Comparison of ENCODE assay signal across 8 cellular contexts in the genomic region with DNA sequence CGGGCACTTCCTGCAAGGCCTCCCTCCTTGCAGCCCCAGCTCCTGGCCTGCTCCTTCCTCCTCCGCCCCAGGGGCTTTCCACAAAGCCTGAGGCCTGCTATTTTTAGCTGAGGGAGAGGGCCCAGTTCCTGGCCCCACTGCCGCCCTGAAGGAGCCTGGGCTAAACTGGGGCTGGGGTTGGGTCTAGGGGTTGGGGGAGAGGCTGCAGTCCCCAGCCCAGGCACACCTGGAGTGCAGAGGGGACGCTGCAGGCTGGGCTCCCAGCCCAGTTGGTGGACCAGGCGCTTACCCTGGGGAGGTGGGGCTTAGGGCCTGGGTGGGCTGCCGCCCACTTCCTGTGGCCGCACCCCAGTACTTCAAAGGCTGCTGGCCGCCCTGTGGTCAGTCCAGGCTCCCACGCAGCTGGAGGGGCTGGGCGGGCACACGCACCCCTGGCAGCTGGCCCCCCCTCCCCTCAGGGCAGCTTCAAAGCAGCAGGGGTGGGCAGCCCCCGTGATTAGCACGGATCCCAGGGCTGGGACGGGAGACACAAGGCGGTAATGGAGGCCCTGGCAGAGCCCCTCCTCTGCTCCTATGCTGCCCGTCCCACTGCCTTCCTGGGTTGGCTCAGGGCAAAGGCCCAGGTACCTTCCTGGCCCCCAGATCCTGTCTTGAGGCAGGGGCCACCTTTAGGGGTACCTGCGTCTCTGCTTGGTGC. TPM values are rescaled to one million over a fixed set of nuclear protein-coding genes. Genes with fewer than 3 reads are reported as not detected.
DNase-seq lines count a peak whose midpoint lies in the region; ATAC-seq, FAIRE-seq and TF ChIP-seq lines count a peak whose summit lies in the region.

No MANE protein-coding gene starts in this region.

- H3K36me3 ChIP-seq in Panc1 (ENCODE audit: control insufficient read depth, insufficient read depth, low read length) (no peaks in the 10 kb centered on the region), heart right ventricle (no peaks in the 10 kb centered on the region)

- CTCF ChIA-PET in Panc1 (lab: Charles Lee), result no interaction called here

- H3K27ac ChIP-seq in Panc1 (ENCODE audit: low read length) (peak overlapping the region; percentile 74), heart right ventricle (peak overlapping the region; percentile 86 to 97 (median 91))

- peak; percentile 18 for DNase-seq in ELR (ENCODE audit: low read depth)
- DNase-seq in Panc1 (ENCODE audit: low read depth, low spot score), result no peak
- DNase-seq in heart right ventricle, result peak; percentile 57 to 66
- DNase-seq in posterior vena cava (ENCODE audit: low spot score), result peak; percentile 78
- DNase-seq in DMS153 (lab: John Stamatoyannopoulos, UW), result no peak
- DNase-seq in RCC 7860 (ENCODE audit: low spot score), result no peak
- no peak for DNase-seq in activated T-cell treated with anti-CD3 and anti-CD28 coated beads for 4 hours

- FAIRE-seq in RCC 7860 (lab: Jason Lieb, UNC), result no peak

- H3K4me1 ChIP-seq in Panc1 (ENCODE audit: control insufficient read depth, insufficient read depth, low read length) (peaks cover 34% of the 10 kb centered on the region), heart right ventricle (peaks cover 38 to 73% (median 59%) of the 10 kb centered on the region in 9 donors)

- peak; percentile 50 for ATAC-seq in Panc1
- peak; percentile 28 to 51 (median 43) for ATAC-seq in heart right ventricle
- no peak for ATAC-seq in HG03469 (IDR thresholded peaks at IDR 0.05; ENCODE audit: unreplicated experiment)

- POLR2A ChIA-PET in Panc1 (lab: Charles Lee), result interaction anchor here (0.5 kb wide), 1 partner anchor 27 kb away, joined by 5 read pairs; no protein-coding TSS in a partner anchor

- WGBS in heart right ventricle, 2 donors, result 15 to 16% methylated on average over 17 of the region's 17 CpGs

- no peak for TF ChIP-seq CTCF in Panc1 (IDR thresholded peaks at IDR 0.05)
- TF ChIP-seq CTCF in heart right ventricle (IDR thresholded peaks at IDR 0.05), result no peak

- H3K9me3 ChIP-seq in Panc1 (ENCODE audit: control insufficient read depth, insufficient read depth, low read depth, low read length) (no peaks in the 10 kb centered on the region), heart right ventricle (no peaks in the 10 kb centered on the region)

- BruUV-seq in Panc1 (replicated peaks; lab: Mats Ljungman, UMichigan), result no TSS peak

- H3K27me3 ChIP-seq in Panc1 (ENCODE audit: control insufficient read depth, insufficient read depth, low read length) (no peaks in the 10 kb centered on the region), heart right ventricle (peaks cover 0 to 12% (median 0%) of the 10 kb centered on the region in 7 donors)

- intact Hi-C loops in Panc1 (cut with micrococcal nuclease; ENCODE audit: unreplicated experiment) (no loop called here), heart right ventricle (cut with DNase I) (no loop called here), posterior vena cava (cut with DNase I) (no loop called here)

- in situ Hi-C loops in Panc1 (cut with HindIII; ENCODE audit: low pct_unique_long_range_greater_than_20kb, low sequenced_read_pairs), result no loop called here

- H3K4me3 ChIP-seq in Panc1 (ENCODE audit: low read depth in 2 of 2, low read length in 2 of 2) (no peak overlapping the region), heart right ventricle (peak overlapping the region in 8 of 10 donors; percentile 14 to 45 (median 36))

RNA-seq across cellular contexts. Expression of a gene that starts 7.1 kb away (rescaled TPM):
- total RNA-seq in Panc1 (2021; ENCODE audit: unreplicated experiment) (not detected), heart right ventricle (not detected), posterior vena cava (not detected)
- polyA plus RNA-seq in Panc1 (2012; ENCODE audit: insufficient read length), result 2.2 TPM
- polyA plus RNA-seq in heart right ventricle, result under 1 TPM; 0.32 to 0.59 TPM

RNA-seq across cellular contexts. Expression of a gene that starts 10.9 kb away (rescaled TPM):
- total RNA-seq in Panc1 (2021; ENCODE audit: unreplicated experiment) (113 TPM), heart right ventricle (10 to 100 TPM; 60.1 to 83.0 (median 72.8) TPM), posterior vena cava (100 to 1,000 TPM; 113 to 132 TPM)
- polyA plus RNA-seq in Panc1 (2012; ENCODE audit: insufficient read length), result 128 TPM
- 100 to 1,000 TPM in 1 of 2 donors, 10 to 100 TPM in 1; 50.6 to 119 TPM for polyA plus RNA-seq in heart right ventricle

RNA-seq across cellular contexts. Expression of a gene that starts 23.2 kb away (rescaled TPM):
- total RNA-seq in Panc1 (2021; ENCODE audit: unreplicated experiment) (15.2 TPM), heart right ventricle (10 to 100 TPM; 10.2 to 25.4 (median 14.7) TPM), posterior vena cava (10 to 100 TPM in 1 of 2 donors, 1 to 10 TPM in 1; 6.8 to 11.9 TPM)
- polyA plus RNA-seq in Panc1 (2012; ENCODE audit: insufficient read length), result 8.3 TPM
- polyA plus RNA-seq in heart right ventricle, result 10 to 100 TPM in 1 of 2 donors, 1 to 10 TPM in 1; 5.6 to 10.3 TPM

RNA-seq across cellular contexts. Expression of a gene that starts 40.7 kb away (rescaled TPM):
- total RNA-seq in Panc1 (2021; ENCODE audit: unreplicated experiment), result 59.5 TPM
- 53.2 TPM for polyA plus RNA-seq in Panc1 (2012; ENCODE audit: insufficient read length)
- total RNA-seq in heart right ventricle, result 10 to 100 TPM; 32.8 to 52.2 (median 38.5) TPM
- 10 to 100 TPM; 19.5 to 23.8 TPM for polyA plus RNA-seq in heart right ventricle
- 10 to 100 TPM; 31.1 to 31.7 TPM for total RNA-seq in posterior vena cava

Comparison
In these comparisons a context has a peak if more than half of its experiments do, and no peak if none do; other contexts are left out.
1. DNase-seq: peak in ELR (single experiment), heart right ventricle (2 of 2) and posterior vena cava (single experiment); none in Panc1 (single experiment), DMS153 (single experiment), RCC 7860 (single experiment) and activated T-cell treated with anti-CD3 and anti-CD28 coated beads for 4 hours (single experiment).
2. H3K4me3 ChIP-seq: peak in heart right ventricle (8 of 10); none in Panc1 (0 of 2).